8 cellular contexts compared by ENCODE assay signal in genomic region chr1:219385786-219386427, GRCh38.
DNase-seq lines count a peak whose midpoint lies in the region; ATAC-seq, FAIRE-seq and TF ChIP-seq lines count a peak whose summit lies in the region.

No MANE protein-coding gene starts in this region.

- ATAC-seq in HG03108 (IDR thresholded peaks at IDR 0.05; ENCODE audit: unreplicated experiment): peak; percentile 87
- peak; percentile 51 for ATAC-seq in activated CD8-positive, alpha-beta T cell treated with anti-CD3 and anti-CD28 coated beads for 36 hours

- no peaks in the 10 kb centered on the region for H3K27me3 Mint-ChIP-seq in activated CD8-positive, alpha-beta T cell treated with anti-CD3 and anti-CD28 coated beads for 36 hours

- FAIRE-seq in GM19239 (lab: Jason Lieb, UNC): peak; percentile 18

- no peaks in the 10 kb centered on the region for H3K27me3 ChIP-seq in sigmoid colon

- no peaks in the 10 kb centered on the region for H3K9me3 ChIP-seq in sigmoid colon

- DNase-seq in DMS 273 (lab: John Stamatoyannopoulos, UW; ENCODE audit: unreplicated experiment) (peak; percentile 83), GM19239 (ENCODE audit: insufficient read length, low spot score) (peak; percentile 14), NCI-H2107 (lab: John Stamatoyannopoulos, UW) (peak; percentile 72), head of caudate nucleus (peak in 27 of 42 donors; percentile 4 to 64 (median 23)), sigmoid colon (no peak), lower leg skin (ENCODE audit: low spot score in 2 of 2) (no peak)
- peak; percentile 59 for DNase-seq in activated CD8-positive, alpha-beta T cell treated with anti-CD3 and anti-CD28 coated beads for 36 hours

- H3K4me1 ChIP-seq in sigmoid colon: no peaks in the 10 kb centered on the region

- no peak overlapping the region for H3K4me3 ChIP-seq in sigmoid colon
- H3K4me3 ChIP-seq in lower leg skin (ENCODE audit: low read depth, poor library complexity, severe bottlenecking): no peak overlapping the region

- no peaks in the 10 kb centered on the region for H3K36me3 ChIP-seq in sigmoid colon

- TF ChIP-seq POLR2A in sigmoid colon (IDR thresholded peaks at IDR 0.05) (no peak), lower leg skin (IDR thresholded peaks at IDR 0.05) (no peak)

- H3K36me3 Mint-ChIP-seq in activated CD8-positive, alpha-beta T cell treated with anti-CD3 and anti-CD28 coated beads for 36 hours (ENCODE audit: low read depth): no peaks in the 10 kb centered on the region

- no peak for TF ChIP-seq EP300 in sigmoid colon (IDR thresholded peaks at IDR 0.05)

- TF ChIP-seq CTCF in activated CD8-positive, alpha-beta T cell treated with anti-CD3 and anti-CD28 coated beads for 36 hours (IDR thresholded peaks at IDR 0.05): peak; percentile 60
- peak in 3 of 4 experiments; percentile 20 to 56 (median 21) for TF ChIP-seq CTCF in sigmoid colon (IDR thresholded peaks at IDR 0.05)
- no peak for TF ChIP-seq CTCF in lower leg skin (IDR thresholded peaks at IDR 0.05)

- POLR2A ChIA-PET in activated CD8-positive, alpha-beta T cell treated with anti-CD3 and anti-CD28 coated beads for 36 hours (lab: Charles Lee): no interaction called here

- CTCF ChIA-PET in activated CD8-positive, alpha-beta T cell treated with anti-CD3 and anti-CD28 coated beads for 36 hours (lab: Charles Lee): interaction anchor here (0.7 to 1.5 kb wide), 8 partner anchors 11 to 1056 kb away, joined by 3 to 5 read pairs (median 3); no protein-coding TSS in a partner anchor

- H3K27ac ChIP-seq in sigmoid colon: no peak overlapping the region

- 62 to 76% methylated on average over 3 of the region's 3 CpGs for WGBS in sigmoid colon, 2 donors
- WGBS in lower leg skin, 2 donors: 67 to 78% methylated on average over 3 of the region's 3 CpGs

- no peaks in the 10 kb centered on the region for H3K9me3 Mint-ChIP-seq in activated CD8-positive, alpha-beta T cell treated with anti-CD3 and anti-CD28 coated beads for 36 hours

- no peaks in the 10 kb centered on the region for H3K4me1 Mint-ChIP-seq in activated CD8-positive, alpha-beta T cell treated with anti-CD3 and anti-CD28 coated beads for 36 hours (ENCODE audit: low read depth)

- no peak overlapping the region for H3K4me3 Mint-ChIP-seq in activated CD8-positive, alpha-beta T cell treated with anti-CD3 and anti-CD28 coated beads for 36 hours

- intact Hi-C loops in activated CD8-positive, alpha-beta T cell treated with anti-CD3 and anti-CD28 coated beads for 36 hours (cut with micrococcal nuclease): loop anchor here (10.0 kb wide), 1 partner anchor 181 kb away; no protein-coding TSS in a partner anchor
- intact Hi-C loops in head of caudate nucleus (cut with DNase I): no loop called here
- intact Hi-C loops in sigmoid colon (cut with DNase I): no loop called here
- intact Hi-C loops in lower leg skin (cut with DNase I; ENCODE audit: low total_unique reads): no loop called here

- no peak overlapping the region for H3K27ac Mint-ChIP-seq in activated CD8-positive, alpha-beta T cell treated with anti-CD3 and anti-CD28 coated beads for 36 hours

Comparison
In these comparisons a context has a peak if more than half of its experiments do, and no peak if none do; other contexts are left out.
1. DNase-seq: peak in DMS 273 (single experiment), GM19239 (single experiment), NCI-H2107 (single experiment), activated CD8-positive, alpha-beta T cell treated with anti-CD3 and anti-CD28 coated beads for 36 hours (single experiment) and head of caudate nucleus (27 of 42); none in sigmoid colon (single experiment) and lower leg skin (0 of 2).
2. CTCF ChIP-seq: peak in activated CD8-positive, alpha-beta T cell treated with anti-CD3 and anti-CD28 coated beads for 36 hours (single experiment) and sigmoid colon (3 of 4); none in lower leg skin (0 of 3).